Comparison of ENCODE assay signal across 2 cellular contexts in the genomic region with DNA sequence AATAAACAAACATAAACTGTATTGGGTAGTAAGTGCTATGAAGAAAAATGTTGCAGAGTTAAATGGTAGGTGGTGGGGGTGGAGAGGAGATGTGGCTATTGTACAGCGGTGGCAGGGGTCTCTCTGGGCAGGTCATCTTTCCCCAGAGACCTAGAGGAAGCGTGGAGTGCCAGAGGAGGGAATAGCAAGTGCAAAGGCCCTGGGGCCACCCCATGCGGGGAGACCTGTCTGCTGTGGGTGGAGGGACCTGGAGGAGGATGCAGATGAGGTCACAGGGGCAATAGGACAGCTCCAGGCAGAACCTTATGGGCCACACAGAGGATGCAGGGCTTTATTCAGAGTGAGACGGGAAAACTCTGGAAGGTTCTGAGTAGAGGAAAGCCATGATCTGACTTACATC.
TF ChIP-seq lines count a peak whose summit lies in the region.

No MANE protein-coding gene starts in this region.

TF ChIP-seq in SK-N-SH, 30 proteins besides CTCF, POLR2A, EP300 and RAD21 (continued from another document):
- TF ChIP-seq, protein P1, sequence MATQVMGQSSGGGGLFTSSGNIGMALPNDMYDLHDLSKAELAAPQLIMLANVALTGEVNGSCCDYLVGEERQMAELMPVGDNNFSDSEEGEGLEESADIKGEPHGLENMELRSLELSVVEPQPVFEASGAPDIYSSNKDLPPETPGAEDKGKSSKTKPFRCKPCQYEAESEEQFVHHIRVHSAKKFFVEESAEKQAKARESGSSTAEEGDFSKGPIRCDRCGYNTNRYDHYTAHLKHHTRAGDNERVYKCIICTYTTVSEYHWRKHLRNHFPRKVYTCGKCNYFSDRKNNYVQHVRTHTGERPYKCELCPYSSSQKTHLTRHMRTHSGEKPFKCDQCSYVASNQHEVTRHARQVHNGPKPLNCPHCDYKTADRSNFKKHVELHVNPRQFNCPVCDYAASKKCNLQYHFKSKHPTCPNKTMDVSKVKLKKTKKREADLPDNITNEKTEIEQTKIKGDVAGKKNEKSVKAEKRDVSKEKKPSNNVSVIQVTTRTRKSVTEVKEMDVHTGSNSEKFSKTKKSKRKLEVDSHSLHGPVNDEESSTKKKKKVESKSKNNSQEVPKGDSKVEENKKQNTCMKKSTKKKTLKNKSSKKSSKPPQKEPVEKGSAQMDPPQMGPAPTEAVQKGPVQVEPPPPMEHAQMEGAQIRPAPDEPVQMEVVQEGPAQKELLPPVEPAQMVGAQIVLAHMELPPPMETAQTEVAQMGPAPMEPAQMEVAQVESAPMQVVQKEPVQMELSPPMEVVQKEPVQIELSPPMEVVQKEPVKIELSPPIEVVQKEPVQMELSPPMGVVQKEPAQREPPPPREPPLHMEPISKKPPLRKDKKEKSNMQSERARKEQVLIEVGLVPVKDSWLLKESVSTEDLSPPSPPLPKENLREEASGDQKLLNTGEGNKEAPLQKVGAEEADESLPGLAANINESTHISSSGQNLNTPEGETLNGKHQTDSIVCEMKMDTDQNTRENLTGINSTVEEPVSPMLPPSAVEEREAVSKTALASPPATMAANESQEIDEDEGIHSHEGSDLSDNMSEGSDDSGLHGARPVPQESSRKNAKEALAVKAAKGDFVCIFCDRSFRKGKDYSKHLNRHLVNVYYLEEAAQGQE (IDR thresholded peaks at IDR 0.05; ENCODE audit: low read depth, low read length) = no peak

TF ChIP-seq in SK-N-SH treated with all-trans-retinoic acid at 6 μM for 48 hours, 23 proteins besides CTCF, POLR2A, EP300 and RAD21 (continued from another document):
- no peak for TF ChIP-seq ARNTL (CRISPR knock-in tag; IDR thresholded peaks at IDR 0.05; ENCODE audit: borderline replicate concordance, low read depth)
- TF ChIP-seq ZNF565 (CRISPR knock-in tag; conservative IDR thresholded peaks at IDR 0.05; ENCODE audit: low read depth) = no peak
- TF ChIP-seq RARB (CRISPR knock-in tag; IDR thresholded peaks at IDR 0.05) = no peak
- TF ChIP-seq, protein P2, sequence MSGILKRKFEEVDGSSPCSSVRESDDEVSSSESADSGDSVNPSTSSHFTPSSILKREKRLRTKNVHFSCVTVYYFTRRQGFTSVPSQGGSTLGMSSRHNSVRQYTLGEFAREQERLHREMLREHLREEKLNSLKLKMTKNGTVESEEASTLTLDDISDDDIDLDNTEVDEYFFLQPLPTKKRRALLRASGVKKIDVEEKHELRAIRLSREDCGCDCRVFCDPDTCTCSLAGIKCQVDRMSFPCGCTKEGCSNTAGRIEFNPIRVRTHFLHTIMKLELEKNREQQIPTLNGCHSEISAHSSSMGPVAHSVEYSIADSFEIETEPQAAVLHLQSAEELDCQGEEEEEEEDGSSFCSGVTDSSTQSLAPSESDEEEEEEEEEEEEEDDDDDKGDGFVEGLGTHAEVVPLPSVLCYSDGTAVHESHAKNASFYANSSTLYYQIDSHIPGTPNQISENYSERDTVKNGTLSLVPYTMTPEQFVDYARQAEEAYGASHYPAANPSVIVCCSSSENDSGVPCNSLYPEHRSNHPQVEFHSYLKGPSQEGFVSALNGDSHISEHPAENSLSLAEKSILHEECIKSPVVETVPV (CRISPR knock-in tag; IDR thresholded peaks at IDR 0.05) = no peak
